Comparison of ENCODE assay signal across 17 cellular contexts in genomic region chr14:71361874-71362273, GRCh38. TPM values are rescaled to one million over a fixed set of nuclear protein-coding genes. Genes with fewer than 3 reads are reported as not detected.
DNase-seq lines count a peak whose midpoint lies in the region; FAIRE-seq and TF ChIP-seq lines count a peak whose summit lies in the region.
"Had no signal": no experiment of that assay in that cellular context is flagged by ENCODE, and none has a peak within 500 bp of the region (broad histone marks: within the 10 kb centered on the region; RNA-seq: fewer than 3 reads in every experiment).

No MANE protein-coding gene starts in this region.

- H2AFZ ChIP-seq in astrocyte (ENCODE audit: low read depth, low read length) (no peak overlapping the region), osteoblast (ENCODE audit: low read length) (no peak overlapping the region)

- H3K36me3 ChIP-seq in BLaER1 treated with 17β-estradiol and CSF1 and Interleukin-3, amounts not matched to agents 10 nM and 100 nM, result peaks cover 0 to 46% (median 22%) of the 10 kb centered on the region in 11 experiments; a peak in 14 of 22 replicates
- H3K36me3 ChIP-seq in astrocyte (ENCODE audit: insufficient read depth, low read length) (no peaks in the 10 kb centered on the region), osteoblast (ENCODE audit: insufficient read depth, low read length) (peaks cover 6% of the 10 kb centered on the region)
- H3K36me3 ChIP-seq: gastroesophageal sphincter, SJSA1 had no signal

- H3K9me3 Mint-ChIP-seq in astrocyte (ENCODE audit: unreplicated experiment), result no peaks in the 10 kb centered on the region

- H3K79me2 ChIP-seq in astrocyte (ENCODE audit: insufficient read depth, low read length) (peaks cover 100% of the 10 kb centered on the region), osteoblast (ENCODE audit: insufficient read depth, low read length) (peaks cover 100% of the 10 kb centered on the region)

- peak; percentile 88 for FAIRE-seq in HTR-8/SVneo (lab: Jason Lieb, UNC)
- FAIRE-seq in astrocyte (lab: Jason Lieb, UNC), result no peak
- FAIRE-seq in H54 (lab: Jason Lieb, UNC), result no peak
- FAIRE-seq: bronchial epithelial cell, kidney had no signal

- peak overlapping the region in 2 of 11 experiments; percentile 9 to 74; a peak in 4 of 22 replicates for H3K9ac ChIP-seq in BLaER1 treated with 17β-estradiol and CSF1 and Interleukin-3, amounts not matched to agents 10 nM and 100 nM
- H3K9ac ChIP-seq in astrocyte (ENCODE audit: low read length), result no peak overlapping the region

- H3K27me3 Mint-ChIP-seq in astrocyte (ENCODE audit: low read depth, unreplicated experiment), result no peaks in the 10 kb centered on the region

- peaks cover 0 to 14% (median 0%) of the 10 kb centered on the region in 11 experiments; a peak in 7 of 22 replicates for H4K20me1 ChIP-seq in BLaER1 treated with 17β-estradiol and CSF1 and Interleukin-3, amounts not matched to agents 10 nM and 100 nM
- peaks cover 6% of the 10 kb centered on the region for H4K20me1 ChIP-seq in astrocyte (ENCODE audit: insufficient read depth, low read length)
- peaks cover 6% of the 10 kb centered on the region for H4K20me1 ChIP-seq in osteoblast (ENCODE audit: insufficient read depth, low read length)

- 0 out of 20 replicates have a peak overlapping the region, but pooled peaks of 1 of the 10 experiments have one; percentile 18 for H3K4me3 ChIP-seq in BLaER1 treated with 17β-estradiol and CSF1 and Interleukin-3, amounts not matched to agents 10 nM and 100 nM
- H3K4me3 ChIP-seq in astrocyte (ENCODE audit: insufficient read depth, low read depth, low read length), result no peak overlapping the region
- H3K4me3 ChIP-seq in osteoblast (ENCODE audit: insufficient read depth, low read length), result no peak overlapping the region
- H3K4me3 ChIP-seq: gastroesophageal sphincter, lung, SJSA1 had no signal

- peak overlapping the region in 5 of 11 experiments; percentile 24 to 99 (median 96); a peak in 9 of 22 replicates for H3K27ac ChIP-seq in BLaER1 treated with 17β-estradiol and CSF1 and Interleukin-3, amounts not matched to agents 10 nM and 100 nM
- H3K27ac ChIP-seq in astrocyte (ENCODE audit: low read depth, low read length), result no peak overlapping the region
- H3K27ac ChIP-seq in osteoblast (ENCODE audit: low read depth, low read length), result peak overlapping the region; percentile 94
- H3K27ac ChIP-seq: SJSA1 had no signal

- peaks cover 23% of the 10 kb centered on the region for H3K4me1 Mint-ChIP-seq in astrocyte (ENCODE audit: low read depth, unreplicated experiment)

- H3K4me3 Mint-ChIP-seq in astrocyte (ENCODE audit: unreplicated experiment), result no peak overlapping the region

- peaks cover 9 to 87% (median 49%) of the 10 kb centered on the region in 10 experiments; a peak in 19 of 20 replicates for H3K4me1 ChIP-seq in BLaER1 treated with 17β-estradiol and CSF1 and Interleukin-3, amounts not matched to agents 10 nM and 100 nM
- peaks cover 23% of the 10 kb centered on the region for H3K4me1 ChIP-seq in astrocyte (ENCODE audit: insufficient read depth, low read length)
- H3K4me1 ChIP-seq in osteoblast (ENCODE audit: insufficient read depth, low read length), result peaks cover 38% of the 10 kb centered on the region

- no peak for TF ChIP-seq POLR2A in H54 (IDR thresholded peaks at IDR 0.05; ENCODE audit: low read depth, low read length)

- H3K27ac Mint-ChIP-seq in astrocyte (ENCODE audit: unreplicated experiment), result peak overlapping the region; percentile 1

- DNase-seq in HTR-8/SVneo (ENCODE audit: insufficient read length, low spot score) (no peak), astrocyte (ENCODE audit: low read depth) (no peak), osteoblast (ENCODE audit: insufficient read length, low spot score, missing footprints) (no peak), H54 (ENCODE audit: insufficient read length, low spot score) (no peak), GM03348 (ENCODE audit: low spot score) (no peak)
- no peak for DNase-seq in effector CD8-positive, alpha-beta T cell (lab: John Stamatoyannopoulos, UW)
- DNase-seq: COR-L47; kidney; NCI-H1436 treated with DMSO at 0.1 percent for 48 hours; NCI-H2171 treated with DMSO at 0.1 percent for 48 hours; NCI-H774; stimulated activated CD4-positive, alpha-beta T cell treated with anti-CD3 and anti-CD28 coated beads, Interleukin-2, amount 100 ng/mL, for 48 hours had no signal

- TF ChIP-seq CTCF in astrocyte (IDR thresholded peaks at IDR 0.05; ENCODE audit: insufficient read depth, low read depth, low read length) (no peak), osteoblast (IDR thresholded peaks at IDR 0.05; ENCODE audit: extremely low read depth, low read depth, low read length) (no peak)

- no peaks in the 10 kb centered on the region for H3K27me3 ChIP-seq in BLaER1 treated with 17β-estradiol and CSF1 and Interleukin-3, amounts not matched to agents 10 nM and 100 nM
- no peaks in the 10 kb centered on the region for H3K27me3 ChIP-seq in astrocyte (ENCODE audit: insufficient read depth, low read length)
- H3K27me3 ChIP-seq in osteoblast (ENCODE audit: insufficient read depth, low read length), result no peaks in the 10 kb centered on the region
- H3K27me3 ChIP-seq: gastroesophageal sphincter, SJSA1 had no signal

- peak overlapping the region in 6 of 11 experiments; percentile 53 to 91 (median 82); a peak in 12 of 22 replicates for H3K4me2 ChIP-seq in BLaER1 treated with 17β-estradiol and CSF1 and Interleukin-3, amounts not matched to agents 10 nM and 100 nM
- H3K4me2 ChIP-seq in astrocyte (ENCODE audit: low read length), result peak overlapping the region; percentile 2
- H3K4me2 ChIP-seq in osteoblast (ENCODE audit: insufficient read depth, low read length), result peak overlapping the region; percentile 10

- H3K36me3 Mint-ChIP-seq in astrocyte (ENCODE audit: low read depth, unreplicated experiment), result no peaks in the 10 kb centered on the region

- peaks cover 20 to 41% (median 30%) of the 10 kb centered on the region in 11 experiments for H3K9me3 ChIP-seq in BLaER1 treated with 17β-estradiol and CSF1 and Interleukin-3, amounts not matched to agents 10 nM and 100 nM (replicated peaks in 1 of 11)
- H3K9me3 ChIP-seq in astrocyte (ENCODE audit: insufficient read depth, low read depth, low read length), result no peaks in the 10 kb centered on the region
- no peaks in the 10 kb centered on the region for H3K9me3 ChIP-seq in osteoblast (ENCODE audit: low read depth, low read length)
- H3K9me3 ChIP-seq: gastroesophageal sphincter, SJSA1 had no signal

RNA-seq across cellular contexts. Expression of gene SIPA1L1, which starts 41.6 kb away (rescaled TPM):
- total RNA-seq in astrocyte, result 31.3 and 32.8 TPM in 2 replicates
- total RNA-seq in osteoblast, result 86.3 and 99.2 TPM in 2 replicates

Comparison
In these comparisons a context has a peak if more than half of its experiments do, and no peak if none do; other contexts are left out.
1. H3K4me2 ChIP-seq: peak in every context shown above with its lines; median percentile 82 in BLaER1 treated with 17β-estradiol and CSF1 and Interleukin-3, amounts not matched to agents 10 nM and 100 nM; 10 in osteoblast; 2 in astrocyte.